ENCODE assay signal across 16 cellular contexts in the genomic region with DNA sequence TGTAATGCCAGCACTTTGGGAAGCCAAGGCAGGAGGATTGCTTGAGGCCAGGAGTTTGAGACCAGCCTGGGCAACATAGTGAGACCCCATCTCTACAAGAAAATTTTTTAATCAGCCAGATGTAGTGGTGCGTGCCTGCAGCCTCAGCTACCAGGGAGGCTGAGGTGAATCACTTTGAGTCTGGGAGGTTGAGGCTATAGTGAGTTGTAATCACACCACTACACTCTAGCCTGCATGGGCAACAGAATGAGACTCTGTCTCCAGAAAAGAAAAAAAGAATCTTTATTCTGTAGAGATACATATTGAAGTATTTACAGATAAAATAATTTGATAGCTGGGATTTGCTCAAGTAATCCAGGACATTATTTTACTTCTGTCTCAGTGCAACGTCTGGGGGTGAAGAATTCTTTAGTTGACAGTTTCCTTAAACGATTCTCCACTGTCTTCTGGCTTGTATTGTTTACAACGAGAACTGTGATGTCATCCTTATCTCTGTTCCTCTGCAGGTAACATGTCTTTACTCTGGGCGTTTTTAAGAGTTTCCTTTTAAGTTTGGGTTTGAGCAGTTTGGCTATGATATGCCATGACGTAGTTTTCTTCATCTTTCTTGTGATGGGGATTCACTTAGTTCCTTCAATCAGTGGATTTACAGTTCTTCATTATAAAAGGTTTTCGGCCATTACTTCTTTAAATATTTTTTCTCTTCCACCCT.
"Had no signal": no experiment of that assay in that cellular context is flagged by ENCODE, and none has a peak within 500 bp of the region (broad histone marks: within the 10 kb centered on the region; RNA-seq: fewer than 3 reads in every experiment).

No MANE protein-coding gene starts in this region.

- H3K9me3 ChIP-seq: body of pancreas, testis had no signal

- H3K27ac ChIP-seq: body of pancreas, testis had no signal

- FAIRE-seq: kidney had no signal

- ATAC-seq: body of pancreas, left ventricle myocardium superior had no signal

- H3K4me3 ChIP-seq: body of pancreas, testis had no signal

- H3K27ac Mint-ChIP-seq: activated naive CD4-positive, alpha-beta T cell treated with anti-CD3 and anti-CD28 coated beads for 36 hours; stimulated activated naive CD8-positive, alpha-beta T cell treated with anti-CD3 and anti-CD28 coated beads, Interleukin-15, Interleukin-2, amounts not matched to agents 100 ng/mL and 50 ng/mL, for 24 hours; T-helper 2 cell treated with Interferon-gamma antibody and Interleukin-4, amounts not matched to agents 5 μg/mL and 100 μg/mL, for 36 hours had no signal

- H3K4me1 ChIP-seq: body of pancreas, testis had no signal

- H3K27me3 ChIP-seq: body of pancreas, testis had no signal

- H3K4me3 Mint-ChIP-seq: activated naive CD4-positive, alpha-beta T cell treated with anti-CD3 and anti-CD28 coated beads for 36 hours; neural crest cell; stimulated activated naive CD8-positive, alpha-beta T cell treated with anti-CD3 and anti-CD28 coated beads, Interleukin-15, Interleukin-2, amounts not matched to agents 100 ng/mL and 50 ng/mL, for 24 hours; T-helper 2 cell treated with Interferon-gamma antibody and Interleukin-4, amounts not matched to agents 5 μg/mL and 100 μg/mL, for 36 hours had no signal

- DNase-seq: activated CD4-positive, CD25-positive, alpha-beta regulatory T cell treated with anti-CD3 and anti-CD28 coated beads, Interleukin-2, amount 50 U/mL, for 72 hours; activated CD8-positive, alpha-beta memory T cell treated with anti-CD3 and anti-CD28 coated beads for 24 hours; activated naive CD4-positive, alpha-beta T cell treated with anti-CD3 and anti-CD28 coated beads for 36 hours; body of pancreas; central memory CD4-positive, alpha-beta T cell; cortex of kidney; effector CD8-positive, alpha-beta T cell; kidney; left ventricle myocardium superior; mesenchymal stem cell; stimulated activated CD4-positive, alpha-beta T cell treated with anti-CD3 and anti-CD28 coated beads, Interleukin-12 subunit alpha, Interleukin-12 subunit beta, amount 100 ng/mL, for 4 hours; SW 1271; testis had no signal

- H3K4me1 Mint-ChIP-seq: neural crest cell had no signal

- H3K9me3 Mint-ChIP-seq: activated naive CD4-positive, alpha-beta T cell treated with anti-CD3 and anti-CD28 coated beads for 36 hours; neural crest cell; stimulated activated naive CD8-positive, alpha-beta T cell treated with anti-CD3 and anti-CD28 coated beads, Interleukin-15, Interleukin-2, amounts not matched to agents 100 ng/mL and 50 ng/mL, for 24 hours; T-helper 2 cell treated with Interferon-gamma antibody and Interleukin-4, amounts not matched to agents 5 μg/mL and 100 μg/mL, for 36 hours had no signal

- H3K27me3 Mint-ChIP-seq: stimulated activated naive CD8-positive, alpha-beta T cell treated with anti-CD3 and anti-CD28 coated beads, Interleukin-15, Interleukin-2, amounts not matched to agents 100 ng/mL and 50 ng/mL, for 24 hours had no signal
